ENCODE assay signal across 20 cellular contexts in genomic region chr12:95321516-95322246, GRCh38.
"Had no signal": no experiment of that assay in that cellular context is flagged by ENCODE, and none has a peak within 500 bp of the region (broad histone marks: within the 10 kb centered on the region; RNA-seq: fewer than 3 reads in every experiment).

No MANE protein-coding gene starts in this region.

- H3K4me2 ChIP-seq: neural progenitor cell had no signal

- ATAC-seq: activated CD4-positive, CD25-positive, alpha-beta regulatory T cell treated with anti-CD3 and anti-CD28 coated beads, Interleukin-2, amount 50 U/mL, for 24 hours; activated CD8-positive, alpha-beta T cell treated with anti-CD3 and anti-CD28 coated beads, Interleukin-2, amount 10 ng/mL, durations not matched to agents 7 days and 5 days; body of pancreas; mucosa of descending colon; pancreas had no signal

- FAIRE-seq: frontal cortex, keratinocyte, pancreas had no signal

- H3K9me3 ChIP-seq: body of pancreas, mucosa of descending colon, pancreas, tibial nerve, uterus had no signal

- H3K27ac ChIP-seq: body of pancreas, neural progenitor cell, pancreas, tibial nerve had no signal

- H3K4me3 ChIP-seq: body of pancreas, lung, mucosa of descending colon, neural progenitor cell, pancreas, tibial nerve, uterus had no signal

- H2AFZ ChIP-seq: neural progenitor cell had no signal

- H3K4me1 ChIP-seq: tibial nerve, uterus had no signal

- H3K36me3 ChIP-seq: neural progenitor cell, pancreas, tibial nerve, uterus had no signal

- H3K27me3 ChIP-seq: body of pancreas, neural progenitor cell, pancreas, tibial nerve, uterus had no signal

- DNase-seq: activated CD4-positive, alpha-beta T cell treated with anti-CD3 and anti-CD28 coated beads, Interleukin-2, amount 10 ng/mL, durations not matched to agents 7 days and 5 days; activated CD8-positive, alpha-beta T cell treated with anti-CD3 and anti-CD28 coated beads, Interleukin-2, amount 10 ng/mL, durations not matched to agents 7 days and 5 days; activated naive CD4-positive, alpha-beta T cell treated with Interleukin-2 at 50 U/mL for 16 hours; activated T-cell treated with anti-CD3 and anti-CD28 coated beads, Interleukin-2, amount 50 U/mL, for 24 hours; body of pancreas; mucosa of descending colon; naive B cell; pancreas; stimulated activated CD4-positive, alpha-beta T cell treated with anti-CD3 and anti-CD28 coated beads, Interleukin-12 subunit alpha, Interleukin-12 subunit beta, amount 100 ng/mL, for 4 hours; stimulated activated CD4-positive, alpha-beta T cell treated with anti-CD3 and anti-CD28 coated beads, Interleukin-1b, Interleukin-23, amount 100 ng/mL, for 48 hours; stimulated activated naive CD4-positive, alpha-beta T cell treated with Interleukin-2 at 50 U/mL for 16 hours; T-helper 1 cell; T1000; uterus had no signal

- H3K9ac ChIP-seq: neural progenitor cell had no signal
